ENCODE assay signal across 9 cellular contexts in genomic region chr11:62547691-62548281, GRCh38. TPM values are rescaled to one million over a fixed set of nuclear protein-coding genes. Genes with fewer than 3 reads are reported as not detected.
A peak's percentile ranks its signal among the peaks of the same experiment; 100 is the strongest.
DNase-seq lines count a peak whose midpoint lies in the region; FAIRE-seq and TF ChIP-seq lines count a peak whose summit lies in the region.
"Had no signal": no experiment of that assay in that cellular context is flagged by ENCODE, and none has a peak within 500 bp of the region (broad histone marks: within the 10 kb centered on the region; RNA-seq: fewer than 3 reads in every experiment).

No MANE protein-coding gene starts in this region.

- in situ Hi-C loops in ACHN (cut with HindIII; ENCODE audit: low pct_ligation_motif_present, low pct_unique_long_range_greater_than_20kb, low sequenced_read_pairs) = no loop called here

- peaks cover 51% of the 10 kb centered on the region for H3K4me1 ChIP-seq in endothelial cell of umbilical vein (ENCODE audit: control insufficient read depth, extremely low read depth, insufficient read depth, low read length)
- H3K4me1 ChIP-seq in muscle layer of duodenum (ENCODE audit: control insufficient read depth in 1 of 2, insufficient read depth in 2 of 2, low read length in 2 of 2) = peaks cover 13 to 46% of the 10 kb centered on the region in 2 donors

- CTCF ChIA-PET in endothelial cell of umbilical vein (lab: Charles Lee) = interaction anchor here (1.2 to 11.0 kb wide), 3 partner anchors 11 to 153 kb away, joined by 7 to 376 read pairs (median 10); no protein-coding TSS in a partner anchor

- H3K27ac ChIP-seq in endothelial cell of umbilical vein (ENCODE audit: insufficient read depth, low read depth, low read length) (no peak overlapping the region), muscle layer of duodenum (ENCODE audit: low read length) (peak overlapping the region; percentile 74), WERI-Rb-1 (no peak overlapping the region)

- DNase-seq in ACHN = peak; percentile 53
- DNase-seq in NCI-H526 treated with DMSO at 0.1 percent for 48 hours (lab: John Stamatoyannopoulos, UW) = peak; percentile 36
- DNase-seq in endothelial cell of umbilical vein (ENCODE audit: low read depth, low spot score) = peak; percentile 37
- no peak for DNase-seq in T-helper 9 cell
- DNase-seq in SHP77 treated with DMSO at 0.1 percent for 48 hours (lab: John Stamatoyannopoulos, UW) = no peak
- no peak for DNase-seq in WERI-Rb-1
- DNase-seq in NCI-H1105 treated with DMSO at 0.1 percent for 48 hours (lab: John Stamatoyannopoulos, UW) = no peak

- peak; percentile 38 for FAIRE-seq in endothelial cell of umbilical vein (lab: Jason Lieb, UNC)
- FAIRE-seq: GM12878 had no signal

- H3K9ac ChIP-seq in endothelial cell of umbilical vein (replicated peaks; ENCODE audit: extremely low read depth, insufficient read depth, low read length) = no peak overlapping the region

- TF ChIP-seq CTCF in endothelial cell of umbilical vein (IDR thresholded peaks at IDR 0.05; ENCODE audit: extremely low read depth in 1 of 2, insufficient read depth in 1 of 2, low read depth in 1 of 2, low read length in 2 of 2) = no peak
- TF ChIP-seq CTCF in WERI-Rb-1 (IDR thresholded peaks at IDR 0.05; ENCODE audit: low read depth, low read length) = no peak

- POLR2A ChIA-PET in endothelial cell of umbilical vein (lab: Charles Lee) = interaction anchor here (1.0 to 1.4 kb wide), 2 partner anchors 8 to 117 kb away, joined by 3 read pairs; partner anchors contain the start of genes C11orf98 and CSKMT

- BruUV-seq in endothelial cell of umbilical vein (replicated peaks; lab: Mats Ljungman, UMichigan) = no TSS peak

- H3K79me2 ChIP-seq in endothelial cell of umbilical vein (ENCODE audit: control insufficient read depth, insufficient read depth, low read length) = peaks cover 38% of the 10 kb centered on the region

- H3K9me3 ChIP-seq in endothelial cell of umbilical vein (replicated peaks; ENCODE audit: control insufficient read depth, insufficient read depth, low read length) (no peaks in the 10 kb centered on the region), muscle layer of duodenum (ENCODE audit: control insufficient read depth in 1 of 2, low read length in 2 of 2) (no peaks in the 10 kb centered on the region), WERI-Rb-1 (ENCODE audit: severe bottlenecking) (no peaks in the 10 kb centered on the region)

- H4K20me1 ChIP-seq in endothelial cell of umbilical vein (replicated peaks; ENCODE audit: control insufficient read depth, extremely low read depth, insufficient read depth, low read length) = no peaks in the 10 kb centered on the region

- H3K9me1 ChIP-seq in endothelial cell of umbilical vein (replicated peaks; ENCODE audit: control insufficient read depth, extremely low read depth, insufficient read depth, low read length) = no peaks in the 10 kb centered on the region

- dilution Hi-C loops in endothelial cell of umbilical vein (cut with MboI; ENCODE audit: extremely low pct_ligation_motif_present, low sequenced_read_pairs) = no loop called here

- intact Hi-C loops in endothelial cell of umbilical vein (cut with micrococcal nuclease) = no loop called here

- H3K36me3 ChIP-seq in endothelial cell of umbilical vein (ENCODE audit: control insufficient read depth in 2 of 2, extremely low read depth in 1 of 2, insufficient read depth in 2 of 2, low read length in 2 of 2) (no peaks in the 10 kb centered on the region), muscle layer of duodenum (ENCODE audit: control insufficient read depth in 1 of 2, insufficient read depth in 2 of 2, low read length in 2 of 2) (peaks cover 0 to 1% of the 10 kb centered on the region in 2 donors), WERI-Rb-1 (no peaks in the 10 kb centered on the region)

- H3K4me2 ChIP-seq in endothelial cell of umbilical vein (ENCODE audit: insufficient read depth, low read length) = peak overlapping the region; percentile 67

- TF ChIP-seq POLR2A in endothelial cell of umbilical vein (IDR thresholded peaks at IDR 0.05; ENCODE audit: low read depth, low read length) = no peak

- H3K4me3 ChIP-seq in endothelial cell of umbilical vein (replicated peaks in 1 of 3; ENCODE audit: insufficient read depth in 1 of 3, low read depth in 1 of 3, low read length in 3 of 3) = no peak overlapping the region
- peak overlapping the region; percentile 68 to 100 for H3K4me3 ChIP-seq in muscle layer of duodenum (ENCODE audit: low read depth in 1 of 2, low read length in 2 of 2)
- no peak overlapping the region for H3K4me3 ChIP-seq in WERI-Rb-1 (ENCODE audit: low read depth, low read length)

- H2AFZ ChIP-seq in endothelial cell of umbilical vein (ENCODE audit: low read depth, low read length) = no peak overlapping the region

- no peaks in the 10 kb centered on the region for H3K27me3 ChIP-seq in endothelial cell of umbilical vein (ENCODE audit: control insufficient read depth in 2 of 2, insufficient read depth in 2 of 2, low read length in 2 of 2)
- H3K27me3 ChIP-seq in muscle layer of duodenum (ENCODE audit: low read depth, low read length) = no peaks in the 10 kb centered on the region
- peaks cover 34% of the 10 kb centered on the region for H3K27me3 ChIP-seq in WERI-Rb-1 (ENCODE audit: insufficient read depth, low read depth, severe bottlenecking)

TF ChIP-seq in endothelial cell of umbilical vein, 7 proteins besides CTCF, POLR2A, EP300 and RAD21:
- TF ChIP-seq GATA2 (IDR thresholded peaks at IDR 0.05; ENCODE audit: insufficient read depth, insufficient read length, low read depth, low read length) (no peak), JUN (IDR thresholded peaks at IDR 0.05; ENCODE audit: borderline replicate concordance, insufficient read depth, insufficient read length, low read depth) (no peak), MYC (IDR thresholded peaks at IDR 0.05; ENCODE audit: low read depth, low read length) (no peak), FOS (IDR thresholded peaks at IDR 0.05; ENCODE audit: borderline replicate concordance, insufficient read depth, low read length) (no peak), POLR2AphosphoS5 (IDR thresholded peaks at IDR 0.05; ENCODE audit: insufficient read depth, low read depth, low read length) (no peak), EZH2 (IDR thresholded peaks at IDR 0.05; ENCODE audit: borderline replicate concordance, low read depth, low read length, severe bottlenecking) (no peak), MAX (IDR thresholded peaks at IDR 0.05; ENCODE audit: insufficient read depth, insufficient read length) (no peak)

RNA-seq across cellular contexts. Expression of gene AHNAK, which starts 1.2 kb away (rescaled TPM):
- 381 and 436 TPM in 2 replicates for total RNA-seq in endothelial cell of umbilical vein
- 25.1 and 35.2 TPM in 2 replicates for polyA plus RNA-seq in endothelial cell of umbilical vein
- 46.3 and 51.8 TPM in 2 replicates for polyA plus RNA-seq in endothelial cell of umbilical vein (2011; cell fraction: cytosol; rRNA removed)
- 322 and 346 TPM in 2 replicates for polyA plus RNA-seq in endothelial cell of umbilical vein (2011; cell fraction: nucleus; rRNA removed)
- polyA plus RNA-seq in endothelial cell of umbilical vein (2012) = 223 and 321 TPM in 2 replicates
- 219 and 258 TPM in 2 replicates for polyA minus RNA-seq in endothelial cell of umbilical vein
- 78.7 TPM for polyA minus RNA-seq in endothelial cell of umbilical vein (2011; cell fraction: cytosol; rRNA and poly(A)+ RNA removed)
- polyA minus RNA-seq in endothelial cell of umbilical vein (2011; cell fraction: nucleus; rRNA and poly(A)+ RNA removed) = 446 and 550 TPM in 2 replicates

RNA-seq across cellular contexts. Expression of gene EEF1G, which starts 25.9 kb away (rescaled TPM):
- 1,341 and 1,345 TPM in 2 replicates for total RNA-seq in endothelial cell of umbilical vein
- polyA plus RNA-seq in endothelial cell of umbilical vein = 1,723 and 2,133 TPM in 2 replicates
- 2,150 and 2,252 TPM in 2 replicates for polyA plus RNA-seq in endothelial cell of umbilical vein (2011; cell fraction: cytosol; rRNA removed)
- 635 and 665 TPM in 2 replicates for polyA plus RNA-seq in endothelial cell of umbilical vein (2011; cell fraction: nucleus; rRNA removed)
- polyA plus RNA-seq in endothelial cell of umbilical vein (2012) = 1,499 and 2,213 TPM in 2 replicates
- 1,683 and 1,722 TPM in 2 replicates for polyA minus RNA-seq in endothelial cell of umbilical vein
- polyA minus RNA-seq in endothelial cell of umbilical vein (2011; cell fraction: cytosol; rRNA and poly(A)+ RNA removed) = 1,661 TPM
- polyA minus RNA-seq in endothelial cell of umbilical vein (2011; cell fraction: nucleus; rRNA and poly(A)+ RNA removed) = 130 and 133 TPM in 2 replicates

RNA-seq across cellular contexts. Expression of gene TUT1, which starts 43.5 kb away (rescaled TPM):
- total RNA-seq in endothelial cell of umbilical vein = 16.9 and 17.8 TPM in 2 replicates
- 11.5 and 12.7 TPM in 2 replicates for polyA plus RNA-seq in endothelial cell of umbilical vein
- polyA plus RNA-seq in endothelial cell of umbilical vein (2011; cell fraction: cytosol; rRNA removed) = 7.1 and 9.3 TPM in 2 replicates
- polyA plus RNA-seq in endothelial cell of umbilical vein (2011; cell fraction: nucleus; rRNA removed) = 45.0 and 48.0 TPM in 2 replicates
- 10.6 and 12.9 TPM in 2 replicates for polyA plus RNA-seq in endothelial cell of umbilical vein (2012)
- 8.6 and 9.0 TPM in 2 replicates for polyA minus RNA-seq in endothelial cell of umbilical vein
- polyA minus RNA-seq in endothelial cell of umbilical vein (2011; cell fraction: cytosol; rRNA and poly(A)+ RNA removed) = 16.0 TPM
- polyA minus RNA-seq in endothelial cell of umbilical vein (2011; cell fraction: nucleus; rRNA and poly(A)+ RNA removed) = 5.2 and 7.6 TPM in 2 replicates

RNA-seq across cellular contexts. Expression of gene MTA2, which starts 53.9 kb away (rescaled TPM):
- 166 and 176 TPM in 2 replicates for total RNA-seq in endothelial cell of umbilical vein
- polyA plus RNA-seq in endothelial cell of umbilical vein = 30.2 and 40.4 TPM in 2 replicates
- polyA plus RNA-seq in endothelial cell of umbilical vein (2011; cell fraction: cytosol; rRNA removed) = 30.0 and 32.2 TPM in 2 replicates
- 111 and 132 TPM in 2 replicates for polyA plus RNA-seq in endothelial cell of umbilical vein (2011; cell fraction: nucleus; rRNA removed)
- 108 and 120 TPM in 2 replicates for polyA plus RNA-seq in endothelial cell of umbilical vein (2012)
- polyA minus RNA-seq in endothelial cell of umbilical vein = 91.6 and 95.5 TPM in 2 replicates
- 51.8 TPM for polyA minus RNA-seq in endothelial cell of umbilical vein (2011; cell fraction: cytosol; rRNA and poly(A)+ RNA removed)
- 40.3 and 57.1 TPM in 2 replicates for polyA minus RNA-seq in endothelial cell of umbilical vein (2011; cell fraction: nucleus; rRNA and poly(A)+ RNA removed)

Comparison
In these comparisons a context has a peak if more than half of its experiments do, and no peak if none do; other contexts are left out.
1. DNase-seq: peak in ACHN (single experiment), NCI-H526 treated with DMSO at 0.1 percent for 48 hours (single experiment) and endothelial cell of umbilical vein (single experiment); none in T-helper 9 cell (single experiment), SHP77 treated with DMSO at 0.1 percent for 48 hours (single experiment), WERI-Rb-1 (single experiment) and NCI-H1105 treated with DMSO at 0.1 percent for 48 hours (single experiment).
2. H3K4me3 ChIP-seq: peak in muscle layer of duodenum (2 of 2); none in endothelial cell of umbilical vein (0 of 3) and WERI-Rb-1 (single experiment).